Comparison of ENCODE assay signal across 14 cellular contexts in the genomic region with DNA sequence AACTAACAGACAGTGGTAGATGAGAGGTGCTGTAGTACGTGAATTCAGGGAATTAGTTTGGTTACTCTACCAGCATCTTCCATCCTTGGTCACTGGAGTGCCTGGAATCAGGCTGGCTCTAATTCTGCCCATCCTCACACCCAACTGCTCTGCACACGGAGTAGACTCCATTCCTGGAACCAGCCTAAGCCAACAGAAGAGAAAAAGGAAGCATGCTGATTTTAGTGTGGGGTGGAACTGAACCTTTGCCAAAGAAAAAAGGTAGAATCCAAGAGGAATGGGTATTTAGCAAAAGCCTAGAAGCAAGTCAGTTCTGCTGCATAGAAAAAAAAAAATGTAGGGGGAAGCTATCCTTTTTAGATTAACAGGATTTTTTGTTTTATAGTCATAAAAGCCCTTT.
DNase-seq lines count a peak whose midpoint lies in the region; TF ChIP-seq lines count a peak whose summit lies in the region.
"Had no signal": no experiment of that assay in that cellular context is flagged by ENCODE, and none has a peak within 500 bp of the region (broad histone marks: within the 10 kb centered on the region; RNA-seq: fewer than 3 reads in every experiment).

No MANE protein-coding gene starts in this region.

- H2BK5ac ChIP-seq in H9 (ENCODE audit: insufficient read length, low read length) (no peak overlapping the region), mesenchymal stem cell (ENCODE audit: low read depth, low read length, poor library complexity, severe bottlenecking) (no peak overlapping the region)

- no peak overlapping the region for H2BK12ac ChIP-seq in H9 (ENCODE audit: insufficient read length, low read depth, low read length)
- H2BK12ac ChIP-seq in mesenchymal stem cell (ENCODE audit: low read length in 2 of 2), result no peak overlapping the region

- H4K8ac ChIP-seq in H9 (replicated peaks; ENCODE audit: insufficient read length, low read depth, low read length), result no peak overlapping the region
- H4K8ac ChIP-seq in mesenchymal stem cell (ENCODE audit: low read length), result no peak overlapping the region

- peak overlapping the region; percentile 76 for H3K23ac ChIP-seq in H9 (ENCODE audit: insufficient read length, low read depth, low read length)
- H3K23ac ChIP-seq in mesenchymal stem cell (ENCODE audit: low read length in 2 of 2), result no peak overlapping the region

- H3K4me3 Mint-ChIP-seq in H9, result no peak overlapping the region
- H3K4me3 Mint-ChIP-seq: CD8-positive, alpha-beta T cell had no signal

- H3K4me3 ChIP-seq in BLaER1 treated with 17β-estradiol and CSF1 and Interleukin-3, amounts not matched to agents 10 nM and 100 nM, result no peak overlapping the region
- no peak overlapping the region for H3K4me3 ChIP-seq in mesenchymal stem cell (ENCODE audit: insufficient read depth in 1 of 2, low read depth in 1 of 2, low read length in 2 of 2)

- H2BK20ac ChIP-seq in H9 (ENCODE audit: low read depth, low read length, poor library complexity, severe bottlenecking), result no peak overlapping the region

- H4K91ac ChIP-seq in H9 (ENCODE audit: insufficient read length, low read depth, low read length) (no peak overlapping the region), mesenchymal stem cell (ENCODE audit: low read length) (no peak overlapping the region)

- H3K27me3 ChIP-seq in BLaER1 treated with 17β-estradiol and CSF1 and Interleukin-3, amounts not matched to agents 10 nM and 100 nM, result no peaks in the 10 kb centered on the region
- H3K27me3 ChIP-seq in H9 (ENCODE audit: insufficient read depth, low read length) (no peaks in the 10 kb centered on the region), mesenchymal stem cell (ENCODE audit: control insufficient read depth in 1 of 2, insufficient read depth in 1 of 2, low read length in 2 of 2) (no peaks in the 10 kb centered on the region)

- H3K14ac ChIP-seq in H9 (ENCODE audit: insufficient read depth, low read length), result 0 out of 2 replicates have a peak overlapping the region, but pooled peaks have one; percentile 13
- H3K14ac ChIP-seq in mesenchymal stem cell (ENCODE audit: low read length in 2 of 2), result no peak overlapping the region

- no peak overlapping the region for H3K9ac ChIP-seq in BLaER1 treated with 17β-estradiol and CSF1 and Interleukin-3, amounts not matched to agents 10 nM and 100 nM
- H3K9ac ChIP-seq in H9 (ENCODE audit: extremely low read depth, insufficient read length, low read length), result no peak overlapping the region
- no peak overlapping the region for H3K9ac ChIP-seq in mesenchymal stem cell (ENCODE audit: low read length)

- no peaks in the 10 kb centered on the region for H3K79me1 ChIP-seq in H9 (ENCODE audit: insufficient read depth, low read depth, low read length, poor library complexity, severe bottlenecking)
- peaks cover 15% of the 10 kb centered on the region for H3K79me1 ChIP-seq in mesenchymal stem cell (replicated peaks; ENCODE audit: low read length, poor library complexity, severe bottlenecking)

- no peak for DNase-seq in H9
- DNase-seq in cerebellar cortex (ENCODE audit: low spot score), result peak; percentile 89
- DNase-seq in mesenchymal stem cell, result no peak
- no peak for DNase-seq in NCI-H748 treated with DMSO at 0.1 percent for 48 hours (lab: John Stamatoyannopoulos, UW)
- DNase-seq in NCI-H146 treated with DMSO at 0.1 percent for 48 hours (lab: John Stamatoyannopoulos, UW; ENCODE audit: unreplicated experiment), result no peak
- no peak for DNase-seq in SIG-M5 treated with dmso at 0.1 percent for 504 hours (lab: John Stamatoyannopoulos, UW; ENCODE audit: unreplicated experiment)
- DNase-seq: CD8-positive, alpha-beta T cell; COR-L47; DMS153; EL; GDM1 had no signal

- peaks cover 13 to 100% (median 93%) of the 10 kb centered on the region in 11 experiments; a peak in 21 of 22 replicates for H4K20me1 ChIP-seq in BLaER1 treated with 17β-estradiol and CSF1 and Interleukin-3, amounts not matched to agents 10 nM and 100 nM
- no peaks in the 10 kb centered on the region for H4K20me1 ChIP-seq in H9 (ENCODE audit: control insufficient read depth, insufficient read depth, insufficient read length)

- peak overlapping the region; percentile 47 to 99 (median 69) for H3K4me2 ChIP-seq in BLaER1 treated with 17β-estradiol and CSF1 and Interleukin-3, amounts not matched to agents 10 nM and 100 nM
- H3K4me2 ChIP-seq in H9 (ENCODE audit: insufficient read depth, insufficient read length, low read length) (no peak overlapping the region), mesenchymal stem cell (ENCODE audit: low read length, poor library complexity, severe bottlenecking) (no peak overlapping the region)

- H3K4me1 Mint-ChIP-seq in H9, result peaks cover 0 to 3% of the 10 kb centered on the region in 2 experiments; a peak in 1 of 4 replicates

- H3K18ac ChIP-seq in H9 (ENCODE audit: insufficient read length, low read depth, low read length) (no peak overlapping the region), mesenchymal stem cell (ENCODE audit: low read depth in 1 of 2, low read length in 2 of 2) (no peak overlapping the region)

- peaks cover 4% of the 10 kb centered on the region; the same call in 1 of the 2 replicates for H3K27me3 Mint-ChIP-seq in H9 (ENCODE audit: low read depth)

- no peaks in the 10 kb centered on the region for H3K79me2 ChIP-seq in H9 (ENCODE audit: insufficient read depth, low read length)

- H2BK15ac ChIP-seq in H9 (ENCODE audit: low read depth, low read length) (no peak overlapping the region), mesenchymal stem cell (ENCODE audit: low read depth, poor library complexity, severe bottlenecking) (no peak overlapping the region)

- H3K23me2 ChIP-seq in H9 (ENCODE audit: insufficient read length, low read depth, low read length, poor library complexity, severe bottlenecking), result no peaks in the 10 kb centered on the region

- no CpG with 5 or more reads among the region's 2 CpGs for WGBS in H9 (ENCODE audit: extremely low coverage, insufficient read length, low lambda C conversion rate)
- WGBS in mesenchymal stem cell, result 80% methylated on average over 1 of the region's 2 CpGs

- H3K27ac Mint-ChIP-seq in H9, result no peak overlapping the region; a peak in 1 of 7 replicates
- H3K27ac Mint-ChIP-seq: CD8-positive, alpha-beta T cell had no signal

- H3K9me3 Mint-ChIP-seq in H9, result no peaks in the 10 kb centered on the region
- H3K9me3 Mint-ChIP-seq: CD8-positive, alpha-beta T cell had no signal

- no peak overlapping the region for H3K56ac ChIP-seq in H9 (ENCODE audit: insufficient read length, low read depth, low read length)

- H3K36me3 ChIP-seq in BLaER1 treated with 17β-estradiol and CSF1 and Interleukin-3, amounts not matched to agents 10 nM and 100 nM, result peaks cover 15 to 99% (median 79%) of the 10 kb centered on the region in 11 experiments
- no peaks in the 10 kb centered on the region for H3K36me3 ChIP-seq in mesenchymal stem cell (ENCODE audit: control insufficient read depth in 1 of 2, insufficient read depth in 2 of 2, low read depth in 1 of 2, low read length in 2 of 2)

- H3T11ph ChIP-seq in H9 (ENCODE audit: low read length), result no peak overlapping the region

- H2AK5ac ChIP-seq in H9 (ENCODE audit: insufficient read length, low read length) (no peak overlapping the region), mesenchymal stem cell (ENCODE audit: low read length, severe bottlenecking) (peak overlapping the region; percentile 87)

- H3K36me3 Mint-ChIP-seq in H9 (ENCODE audit: insufficient read depth in 1 of 3, low read depth in 3 of 3), result no peaks in the 10 kb centered on the region; a peak in 1 of 7 replicates

- peak overlapping the region in 4 of 11 experiments; percentile 8 to 57 (median 38); a peak in 5 of 22 replicates for H3K27ac ChIP-seq in BLaER1 treated with 17β-estradiol and CSF1 and Interleukin-3, amounts not matched to agents 10 nM and 100 nM
- H3K27ac ChIP-seq in H9 (ENCODE audit: insufficient read length, low read depth, low read length) (no peak overlapping the region), mesenchymal stem cell (ENCODE audit: low read length, poor library complexity, severe bottlenecking) (no peak overlapping the region)
- H3K27ac ChIP-seq: C4-2B, HL-60 had no signal

- no peak overlapping the region for H3K4ac ChIP-seq in H9 (ENCODE audit: low read depth, low read length)
- no peak overlapping the region for H3K4ac ChIP-seq in mesenchymal stem cell (ENCODE audit: low read depth in 1 of 2, low read length in 2 of 2)

- H4K5ac ChIP-seq in H9 (ENCODE audit: insufficient read length, low read depth, low read length), result peak overlapping the region; percentile 63

- H3K9me3 ChIP-seq in BLaER1 treated with 17β-estradiol and CSF1 and Interleukin-3, amounts not matched to agents 10 nM and 100 nM (replicated peaks in 1 of 11), result no peaks in the 10 kb centered on the region
- H3K9me3 ChIP-seq in H9 (ENCODE audit: control insufficient read depth, low read depth, low read length) (no peaks in the 10 kb centered on the region), mesenchymal stem cell (ENCODE audit: control insufficient read depth, low read length) (no peaks in the 10 kb centered on the region)

- peaks cover 44 to 81% (median 73%) of the 10 kb centered on the region in 10 experiments for H3K4me1 ChIP-seq in BLaER1 treated with 17β-estradiol and CSF1 and Interleukin-3, amounts not matched to agents 10 nM and 100 nM
- no peaks in the 10 kb centered on the region for H3K4me1 ChIP-seq in H9 (ENCODE audit: insufficient read depth, low read length)
- H3K4me1 ChIP-seq in mesenchymal stem cell (ENCODE audit: control insufficient read depth, insufficient read depth, low read depth, low read length), result peaks cover 11% of the 10 kb centered on the region

- no peak overlapping the region for H2AFZ ChIP-seq in H9 (ENCODE audit: low read length)
- no peak overlapping the region for H2AFZ ChIP-seq in mesenchymal stem cell (ENCODE audit: low read depth, low read length)

- TF ChIP-seq CTCF in H9 (conservative IDR thresholded peaks at IDR 0.05), result no peak

- H2BK120ac ChIP-seq in H9 (ENCODE audit: low read depth, low read length, poor library complexity, severe bottlenecking) (no peak overlapping the region), mesenchymal stem cell (ENCODE audit: low read depth, low read length) (no peak overlapping the region)

Comparison
In these comparisons a context has a peak if more than half of its experiments do, and no peak if none do; other contexts are left out.
1. H3K4me2 ChIP-seq: peak in BLaER1 treated with 17β-estradiol and CSF1 and Interleukin-3, amounts not matched to agents 10 nM and 100 nM (11 of 11); none in H9 (single experiment) and mesenchymal stem cell (single experiment).